Comparison of ENCODE assay signal across 10 cellular contexts in the genomic region with DNA sequence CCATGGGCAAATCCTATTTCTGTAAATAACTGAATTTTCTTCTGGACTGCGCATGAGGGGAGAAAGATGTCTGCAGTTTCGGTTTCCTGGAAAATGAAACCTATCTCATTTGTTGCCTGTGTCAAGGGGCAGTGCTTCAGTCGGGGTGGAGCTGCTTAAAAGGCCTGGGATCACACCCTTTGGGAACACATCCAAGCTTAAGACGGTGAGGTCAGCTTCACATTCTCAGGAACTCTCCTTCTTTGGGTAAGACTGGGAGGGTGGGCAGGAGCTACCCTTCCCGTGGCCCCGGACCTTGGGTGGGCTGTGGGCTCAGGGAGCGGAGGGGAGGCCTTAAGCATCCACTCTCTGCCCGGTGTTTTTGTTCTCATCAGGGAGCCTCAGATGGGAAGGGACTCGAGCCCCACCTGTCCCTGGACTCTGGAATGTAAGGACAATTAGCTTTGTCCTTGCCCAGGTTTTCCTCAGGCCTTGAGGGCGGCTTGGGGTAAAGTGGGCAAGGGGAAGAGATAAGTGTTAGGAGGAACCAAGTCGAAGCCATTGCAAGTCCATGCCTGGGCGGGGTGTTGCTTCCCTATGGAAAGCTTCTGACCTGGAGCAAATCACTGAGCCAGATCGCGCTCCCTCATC. TPM values are rescaled to one million over a fixed set of nuclear protein-coding genes. Genes with fewer than 3 reads are reported as not detected.
DNase-seq lines count a peak whose midpoint lies in the region; ATAC-seq and TF ChIP-seq lines count a peak whose summit lies in the region.
"Had no signal": no experiment of that assay in that cellular context is flagged by ENCODE, and none has a peak within 500 bp of the region (broad histone marks: within the 10 kb centered on the region; RNA-seq: fewer than 3 reads in every experiment).

A gene (plus strand): TSS at position 185 of the 630 bp plus-strand sequence.

- POLR2A ChIA-PET in SK-N-SH (lab: Yijun Ruan, JAX), result no interaction called here

- ATAC-seq in SK-N-SH treated with all-trans-retinoic acid at 6 μM for 48 hours (peak; percentile 41), left lung (peak; percentile 83)

- H4K20me1 ChIP-seq in SK-N-SH (ENCODE audit: insufficient read depth) (no peaks in the 10 kb centered on the region), neural progenitor cell (ENCODE audit: low read depth) (no peaks in the 10 kb centered on the region)

- no peak for TF ChIP-seq EP300 in SK-N-SH (IDR thresholded peaks at IDR 0.05; ENCODE audit: borderline replicate concordance in 1 of 2, low read depth in 1 of 2, low read length in 1 of 2)

- TF ChIP-seq POLR2A in thyroid gland (IDR thresholded peaks at IDR 0.05), result peak in 1 of 2 donors; percentile 39

- H3K36me3 ChIP-seq in SK-N-SH (replicated peaks in 1 of 2; ENCODE audit: control insufficient read depth in 1 of 2, insufficient read depth in 2 of 2, low read length in 1 of 2) (peaks cover 0 to 3% of the 10 kb centered on the region in 2 experiments), colonic mucosa (no peaks in the 10 kb centered on the region), left lung (no peaks in the 10 kb centered on the region), thyroid gland (no peaks in the 10 kb centered on the region), neural progenitor cell (no peaks in the 10 kb centered on the region)

- H3K9me3 Mint-ChIP-seq in neural progenitor cell, result no peaks in the 10 kb centered on the region

- no peaks in the 10 kb centered on the region for H3K9me2 ChIP-seq in SK-N-SH

- TF ChIP-seq CTCF in SK-N-SH (IDR thresholded peaks at IDR 0.05) (no peak), colonic mucosa (IDR thresholded peaks at IDR 0.05) (no peak), left lung (IDR thresholded peaks at IDR 0.05) (no peak), thyroid gland (IDR thresholded peaks at IDR 0.05) (no peak), neural progenitor cell (IDR thresholded peaks at IDR 0.05) (no peak)

- no peak within 1 kb of the TSS for H3K9ac ChIP-seq in SK-N-SH
- H3K9ac ChIP-seq in colonic mucosa (ENCODE audit: low read depth in 2 of 2, low read length in 2 of 2), result peak within 1 kb of the TSS; percentile 44 to 62
- no peak within 1 kb of the TSS for H3K9ac ChIP-seq in neural progenitor cell

- CTCF ChIA-PET in SK-N-SH (lab: Yijun Ruan, JAX), result interaction anchor here (1.0 kb wide), 4 partner anchors 10 to 74 kb away, joined by 3 to 4 read pairs (median 3); no protein-coding TSS in a partner anchor

- H3K36me3 Mint-ChIP-seq in neural progenitor cell, result peaks cover 3% of the 10 kb centered on the region

- intact Hi-C loops in colonic mucosa (cut with DNase I), result no loop called here
- intact Hi-C loops in left lung (cut with DNase I), result no loop called here
- intact Hi-C loops in thyroid gland (cut with DNase I), result no loop called here

- no peak within 1 kb of the TSS for H3K4me3 ChIP-seq in SK-N-SH (ENCODE audit: low read depth in 2 of 2, low read length in 1 of 2)
- H3K4me3 ChIP-seq in colonic mucosa, result peak within 1 kb of the TSS; percentile 40
- peak within 1 kb of the TSS; percentile 14 to 47 for H3K4me3 ChIP-seq in left lung
- H3K4me3 ChIP-seq in thyroid gland (replicated peaks in 1 of 3), result peak within 1 kb of the TSS in 1 of 3 donors; percentile 23
- H3K4me3 ChIP-seq in neural progenitor cell, result no peak within 1 kb of the TSS

- no peaks in the 10 kb centered on the region for H3K9me3 ChIP-seq in SK-N-SH
- no peaks in the 10 kb centered on the region for H3K9me3 ChIP-seq in colonic mucosa
- H3K9me3 ChIP-seq in left lung, result no peaks in the 10 kb centered on the region
- H3K9me3 ChIP-seq in thyroid gland, result no peaks in the 10 kb centered on the region
- H3K9me3 ChIP-seq in neural progenitor cell (ENCODE audit: low read depth), result no peaks in the 10 kb centered on the region

- H3K27ac Mint-ChIP-seq in neural progenitor cell, result no peak within 1 kb of the TSS

- DNase-seq in SK-N-SH, result no peak
- peak; percentile 82 for DNase-seq in colonic mucosa
- DNase-seq in left lung, result no peak
- DNase-seq in thyroid gland, result no peak
- DNase-seq in epidermal melanocyte (ENCODE audit: insufficient read length, low spot score), result no peak
- no peak for DNase-seq in neural progenitor cell (ENCODE audit: low spot score)
- DNase-seq in activated CD4-positive, alpha-beta T cell treated with anti-CD3 and anti-CD28 coated beads for 48 hours, result no peak
- DNase-seq: stimulated activated CD4-positive, alpha-beta T cell treated with anti-CD3 and anti-CD28 coated beads, Interleukin-2, amount 100 ng/mL, for 24 hours had no signal

- H3K27me3 Mint-ChIP-seq in neural progenitor cell (ENCODE audit: insufficient read depth, low read depth), result peaks cover 6% of the 10 kb centered on the region

- 89% methylated on average over 12 of the region's 14 CpGs for WGBS in SK-N-SH (ENCODE audit: low lambda C conversion rate)
- WGBS in thyroid gland, 2 donors, result 68 to 73% methylated on average over 14 of the region's 14 CpGs

- H2AFZ ChIP-seq in SK-N-SH (ENCODE audit: low read depth) (no peak within 1 kb of the TSS), neural progenitor cell (replicated peaks) (no peak within 1 kb of the TSS)

- H3K4me1 ChIP-seq in SK-N-SH (ENCODE audit: control insufficient read depth in 1 of 2, insufficient read depth in 2 of 2, low read depth in 1 of 2, low read length in 1 of 2) (peaks cover 0 to 33% of the 10 kb centered on the region in 2 experiments; a peak in 1 of 4 replicates), colonic mucosa (no peaks in the 10 kb centered on the region), left lung (peaks cover 0 to 19% of the 10 kb centered on the region in 2 donors), thyroid gland (peaks cover 0 to 19% of the 10 kb centered on the region in 2 donors), neural progenitor cell (peaks cover 12% of the 10 kb centered on the region)

- no peak for TF ChIP-seq RAD21 in SK-N-SH (IDR thresholded peaks at IDR 0.05; ENCODE audit: low read length)

- H3F3A ChIP-seq in SK-N-SH (replicated peaks; ENCODE audit: insufficient read depth), result no peaks in the 10 kb centered on the region
- H3F3A ChIP-seq in neural progenitor cell (ENCODE audit: low read depth), result no peaks in the 10 kb centered on the region

- H3K4me3 Mint-ChIP-seq in neural progenitor cell, result no peak within 1 kb of the TSS

- no peak within 1 kb of the TSS for H3K4me2 ChIP-seq in SK-N-SH
- H3K4me2 ChIP-seq in neural progenitor cell, result no peak within 1 kb of the TSS

- H3K79me2 ChIP-seq in SK-N-SH (ENCODE audit: insufficient read depth) (no peaks in the 10 kb centered on the region), neural progenitor cell (ENCODE audit: low read depth) (no peaks in the 10 kb centered on the region)

- H3K27ac ChIP-seq in SK-N-SH (ENCODE audit: low read depth in 2 of 2, low read length in 1 of 2) (no peak within 1 kb of the TSS), colonic mucosa (peak within 1 kb of the TSS; percentile 74), left lung (peak within 1 kb of the TSS; percentile 81 to 85), thyroid gland (peak within 1 kb of the TSS; percentile 27 to 77 (median 67)), neural progenitor cell (no peak within 1 kb of the TSS)

- H3K4me1 Mint-ChIP-seq in neural progenitor cell, result peaks cover 23% of the 10 kb centered on the region

- H3K27me3 ChIP-seq in SK-N-SH (ENCODE audit: insufficient read depth), result no peaks in the 10 kb centered on the region
- H3K27me3 ChIP-seq in colonic mucosa, result no peaks in the 10 kb centered on the region
- no peaks in the 10 kb centered on the region for H3K27me3 ChIP-seq in left lung
- H3K27me3 ChIP-seq in thyroid gland, result no peaks in the 10 kb centered on the region
- H3K27me3 ChIP-seq in neural progenitor cell, result no peaks in the 10 kb centered on the region

TF ChIP-seq in SK-N-SH treated with all-trans-retinoic acid at 6 μM for 48 hours, 23 proteins besides CTCF, POLR2A, EP300 and RAD21 (continues in another document):
- TF ChIP-seq PPARA (CRISPR knock-in tag; IDR thresholded peaks at IDR 0.05; ENCODE audit: borderline replicate concordance), result no peak
- TF ChIP-seq ESRRG (CRISPR knock-in tag; IDR thresholded peaks at IDR 0.05), result no peak
- no peak for TF ChIP-seq RARB (CRISPR knock-in tag; IDR thresholded peaks at IDR 0.05)
- TF ChIP-seq, protein P1, sequence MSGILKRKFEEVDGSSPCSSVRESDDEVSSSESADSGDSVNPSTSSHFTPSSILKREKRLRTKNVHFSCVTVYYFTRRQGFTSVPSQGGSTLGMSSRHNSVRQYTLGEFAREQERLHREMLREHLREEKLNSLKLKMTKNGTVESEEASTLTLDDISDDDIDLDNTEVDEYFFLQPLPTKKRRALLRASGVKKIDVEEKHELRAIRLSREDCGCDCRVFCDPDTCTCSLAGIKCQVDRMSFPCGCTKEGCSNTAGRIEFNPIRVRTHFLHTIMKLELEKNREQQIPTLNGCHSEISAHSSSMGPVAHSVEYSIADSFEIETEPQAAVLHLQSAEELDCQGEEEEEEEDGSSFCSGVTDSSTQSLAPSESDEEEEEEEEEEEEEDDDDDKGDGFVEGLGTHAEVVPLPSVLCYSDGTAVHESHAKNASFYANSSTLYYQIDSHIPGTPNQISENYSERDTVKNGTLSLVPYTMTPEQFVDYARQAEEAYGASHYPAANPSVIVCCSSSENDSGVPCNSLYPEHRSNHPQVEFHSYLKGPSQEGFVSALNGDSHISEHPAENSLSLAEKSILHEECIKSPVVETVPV (CRISPR knock-in tag; IDR thresholded peaks at IDR 0.05), result no peak
- no peak for TF ChIP-seq ZFP30 (CRISPR knock-in tag; IDR thresholded peaks at IDR 0.05)

TF ChIP-seq in SK-N-SH, 30 proteins besides CTCF, POLR2A, EP300 and RAD21 (continues in another document):
- TF ChIP-seq RCOR1 (IDR thresholded peaks at IDR 0.05; ENCODE audit: low read length) (no peak), ELF1 (IDR thresholded peaks at IDR 0.05) (no peak), MEF2A (IDR thresholded peaks at IDR 0.05; ENCODE audit: borderline replicate concordance, low read depth) (no peak)
- TF ChIP-seq, protein P2, sequence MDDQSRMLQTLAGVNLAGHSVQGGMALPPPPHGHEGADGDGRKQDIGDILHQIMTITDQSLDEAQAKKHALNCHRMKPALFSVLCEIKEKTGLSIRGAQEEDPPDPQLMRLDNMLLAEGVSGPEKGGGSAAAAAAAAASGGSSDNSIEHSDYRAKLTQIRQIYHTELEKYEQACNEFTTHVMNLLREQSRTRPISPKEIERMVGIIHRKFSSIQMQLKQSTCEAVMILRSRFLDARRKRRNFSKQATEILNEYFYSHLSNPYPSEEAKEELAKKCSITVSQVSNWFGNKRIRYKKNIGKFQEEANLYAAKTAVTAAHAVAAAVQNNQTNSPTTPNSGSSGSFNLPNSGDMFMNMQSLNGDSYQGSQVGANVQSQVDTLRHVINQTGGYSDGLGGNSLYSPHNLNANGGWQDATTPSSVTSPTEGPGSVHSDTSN (IDR thresholded peaks at IDR 0.05), result no peak

RNA-seq across cellular contexts. Expression of the gene that starts here (rescaled TPM):
- 1.2 and 2.4 TPM in 2 replicates for polyA plus RNA-seq in SK-N-SH (2012; rRNA removed)
- 0.19 and 1.6 TPM in 2 replicates for polyA plus RNA-seq in SK-N-SH (2012; cell fraction: cytosol; rRNA removed)
- 5.0 and 6.8 TPM in 2 replicates for polyA plus RNA-seq in SK-N-SH (2012; cell fraction: nucleus; rRNA removed)
- total RNA-seq in colonic mucosa (100 to 1,000 TPM; 219 to 709 TPM), left lung (100 to 1,000 TPM; 278 to 394 TPM), thyroid gland (100 to 1,000 TPM in 2 of 4 donors, 10 to 100 TPM in 2; 40.8 to 111 (median 81.3) TPM), neural progenitor cell (ENCODE audit: low replicate concordance) (0.69 and 2.5 TPM in 2 replicates)
- total RNA-seq: SK-MEL-5 had no signal

Comparison
In these comparisons a context has a peak if more than half of its experiments do, and no peak if none do; other contexts are left out.
1. RNA of the gene that starts here (total RNA-seq): 219 to 709 TPM in colonic mucosa, 278 to 394 TPM in left lung and 40.8 to 111 TPM in thyroid gland; 0.69 to 2.5 TPM in neural progenitor cell; every median in the first group is over 10 times any median in the second.
2. H3K27ac ChIP-seq: peak in colonic mucosa (single experiment), left lung (2 of 2) and thyroid gland (3 of 3); none in SK-N-SH (0 of 2) and neural progenitor cell (single experiment).
3. H3K4me3 ChIP-seq: peak in colonic mucosa (single experiment) and left lung (2 of 2); none in SK-N-SH (0 of 2) and neural progenitor cell (single experiment).
4. H3K9ac ChIP-seq: peak in colonic mucosa (2 of 2); none in SK-N-SH (single experiment) and neural progenitor cell (single experiment).